ENCODE assay signal across 15 cellular contexts in genomic region chr3:9787714-9788113, GRCh38. TPM values are rescaled to one million over a fixed set of nuclear protein-coding genes. Genes with fewer than 3 reads are reported as not detected.
DNase-seq lines count a peak whose midpoint lies in the region; ATAC-seq and TF ChIP-seq lines count a peak whose summit lies in the region.
"Had no signal": no experiment of that assay in that cellular context is flagged by ENCODE, and none has a peak within 500 bp of the region (broad histone marks: within the 10 kb centered on the region; RNA-seq: fewer than 3 reads in every experiment).

No MANE protein-coding gene starts in this region.

- peak overlapping the region; percentile 54 for H3K4me3 Mint-ChIP-seq in CD4-positive, alpha-beta T cell
- H3K4me3 Mint-ChIP-seq in GM23338 (no peak overlapping the region; the same call in 2 of the 3 replicates), immature natural killer cell (no peak overlapping the region)

- H3K36me3 ChIP-seq in GM23338 (ENCODE audit: insufficient read depth) = peaks cover 10% of the 10 kb centered on the region; the same call in 1 of the 2 replicates

- TF ChIP-seq CTCF in CD4-positive, alpha-beta T cell (IDR thresholded peaks at IDR 0.05) = no peak
- TF ChIP-seq CTCF in GM23338 (conservative IDR thresholded peaks at IDR 0.05; ENCODE audit: low read depth in 2 of 2) (no peak), dorsolateral prefrontal cortex (IDR thresholded peaks at IDR 0.05 in 54 of 56, conservative IDR thresholded peaks at IDR 0.05 in 2 of 56; ENCODE audit: low read depth in 1 of 56, partially characterized antibody in 56 of 56) (no peak)

- no peaks in the 10 kb centered on the region for H3K9me3 Mint-ChIP-seq in CD4-positive, alpha-beta T cell
- H3K9me3 Mint-ChIP-seq in GM23338 = no peaks in the 10 kb centered on the region
- no peaks in the 10 kb centered on the region for H3K9me3 Mint-ChIP-seq in immature natural killer cell

- H3K4me1 Mint-ChIP-seq in CD4-positive, alpha-beta T cell (ENCODE audit: low read depth) = peaks cover 55% of the 10 kb centered on the region
- H3K4me1 Mint-ChIP-seq in GM23338 = peaks cover 4% of the 10 kb centered on the region
- H3K4me1 Mint-ChIP-seq in immature natural killer cell = peaks cover 35 to 39% of the 10 kb centered on the region in 2 donors

- no peaks in the 10 kb centered on the region for H4K20me1 ChIP-seq in GM23338 (replicated peaks; ENCODE audit: insufficient read depth)

- peaks cover 70% of the 10 kb centered on the region for H3K36me3 Mint-ChIP-seq in CD4-positive, alpha-beta T cell (ENCODE audit: low read depth)
- H3K36me3 Mint-ChIP-seq in GM23338 (ENCODE audit: low read depth) (peaks cover 68% of the 10 kb centered on the region), immature natural killer cell (peaks cover 24 to 48% (median 30%) of the 10 kb centered on the region in 3 donors)

- no peaks in the 10 kb centered on the region for H3K27me3 Mint-ChIP-seq in CD4-positive, alpha-beta T cell
- H3K27me3 Mint-ChIP-seq in GM23338 (ENCODE audit: insufficient read depth, low read depth, poor library complexity) (peaks cover 5% of the 10 kb centered on the region), immature natural killer cell (ENCODE audit: low read depth in 3 of 3) (peaks cover 4 to 5% (median 4%) of the 10 kb centered on the region in 3 donors)

- CTCF ChIA-PET in CD4-positive, alpha-beta T cell (lab: Charles Lee) = no interaction called here

- 0 out of 2 replicates have a peak, but pooled peaks cover 8% of the 10 kb centered on the region for H3F3A ChIP-seq in GM23338 (replicated peaks; ENCODE audit: low read depth)

- H3K27ac ChIP-seq in CD4-positive, alpha-beta T cell (ENCODE audit: low read depth, low read length) = no peak overlapping the region
- H3K27ac ChIP-seq in GM23338 (ENCODE audit: low read depth) (0 out of 2 replicates have a peak overlapping the region, but pooled peaks have one; percentile 45), dorsolateral prefrontal cortex (no peak overlapping the region)
- H3K27ac ChIP-seq: HL-60, transverse colon had no signal

- H3K4me2 ChIP-seq in GM23338 = no peak overlapping the region

- no peaks in the 10 kb centered on the region for H3K27me3 ChIP-seq in CD4-positive, alpha-beta T cell (ENCODE audit: control insufficient read depth, insufficient read depth, low read length)
- H3K27me3 ChIP-seq in GM23338 (ENCODE audit: insufficient read depth) (no peaks in the 10 kb centered on the region), dorsolateral prefrontal cortex (no peaks in the 10 kb centered on the region)
- H3K27me3 ChIP-seq: transverse colon had no signal

- no peak overlapping the region for H3K4me3 ChIP-seq in GM23338
- H3K4me3 ChIP-seq in dorsolateral prefrontal cortex = no peak overlapping the region
- H3K4me3 ChIP-seq: transverse colon had no signal

- H3K9me3 ChIP-seq in CD4-positive, alpha-beta T cell (ENCODE audit: control insufficient read depth, low read length) = no peaks in the 10 kb centered on the region
- H3K9me3 ChIP-seq: transverse colon had no signal

- H3K4me1 ChIP-seq in GM23338 (ENCODE audit: insufficient read depth) = no peaks in the 10 kb centered on the region; the same call in 1 of the 2 replicates

- DNase-seq in CD4-positive, alpha-beta T cell = no peak
- DNase-seq in GM23338 (ENCODE audit: low spot score) (no peak), immature natural killer cell (no peak), dorsolateral prefrontal cortex (no peak)
- peak; percentile 65 for DNase-seq in activated T-cell treated with anti-CD3 and anti-CD28 coated beads, Interleukin-2, amount 50 U/mL, for 48 hours
- DNase-seq: amygdala, C1 segment of cervical spinal cord, dermis blood vessel endothelial cell, HCEC 1CT, NCI-H2029, NCI-H748 treated with DMSO at 0.1 percent for 48 hours, transverse colon had no signal

- intact Hi-C loops in CD4-positive, alpha-beta T cell (cut with DNase I, micrococcal nuclease) = no loop called here
- intact Hi-C loops in dorsolateral prefrontal cortex (cut with DNase I) = no loop called here

- no peak for ATAC-seq in CD4-positive, alpha-beta T cell (ENCODE audit: poor library complexity)
- ATAC-seq in GM23338 = no peak
- ATAC-seq in GM18498 (IDR thresholded peaks at IDR 0.05; ENCODE audit: unreplicated experiment) = no peak
- ATAC-seq in HG02610 (IDR thresholded peaks at IDR 0.05; ENCODE audit: unreplicated experiment) = no peak

- H3K27ac Mint-ChIP-seq in CD4-positive, alpha-beta T cell = peak overlapping the region; percentile 44
- H3K27ac Mint-ChIP-seq in GM23338 = no peak overlapping the region
- H3K27ac Mint-ChIP-seq in immature natural killer cell = peak overlapping the region in 5 of 6 donors; percentile 33 to 66 (median 53)

- H3K79me2 ChIP-seq in GM23338 (replicated peaks; ENCODE audit: insufficient read depth) = no peaks in the 10 kb centered on the region

- H2AFZ ChIP-seq in GM23338 = no peak overlapping the region

- no peaks in the 10 kb centered on the region for H3K9me2 ChIP-seq in GM23338 (ENCODE audit: insufficient read depth)

- POLR2A ChIA-PET in CD4-positive, alpha-beta T cell (lab: Charles Lee) = no interaction called here

TF ChIP-seq in GM23338, 12 proteins besides CTCF, POLR2A, EP300 and RAD21 (continues in another document):
- TF ChIP-seq NANOG (IDR thresholded peaks at IDR 0.05; ENCODE audit: borderline replicate concordance) (no peak), ZNF114 (CRISPR knock-in tag; IDR thresholded peaks at IDR 0.05) (no peak)

RNA-seq across cellular contexts. Expression of gene TADA3, which starts 4.6 kb away (rescaled TPM):
- total RNA-seq in CD4-positive, alpha-beta T cell = 10 to 100 TPM; 14.7 to 16.5 TPM
- total RNA-seq in GM23338 (2014; rRNA removed; shearing (Covaris generic)) = 54.4 and 61.7 TPM in 2 replicates
- 29.1 and 31.5 TPM in 2 replicates for polyA plus RNA-seq in GM23338 (2016; fragmentation: Nextera tagmentation; extraction: Ambion mirVana)
- 100 to 1,000 TPM in 1 of 3 donors, 10 to 100 TPM in 2; 58.1 to 121 (median 73.6) TPM for polyA plus RNA-seq in immature natural killer cell
- total RNA-seq in dorsolateral prefrontal cortex = 10 to 100 TPM; 38.3 to 82.0 (median 54.2) TPM

RNA-seq across cellular contexts. Expression of gene ARPC4, which starts 5.2 kb away (rescaled TPM):
- total RNA-seq in CD4-positive, alpha-beta T cell = 10 to 100 TPM; 88.7 to 91.3 TPM
- total RNA-seq in GM23338 (2014; rRNA removed; shearing (Covaris generic)) = 171 and 176 TPM in 2 replicates
- polyA plus RNA-seq in GM23338 (2016; fragmentation: Nextera tagmentation; extraction: Ambion mirVana) (71.9 and 73.0 TPM in 2 replicates), immature natural killer cell (100 to 1,000 TPM; 378 to 470 (median 428) TPM)
- total RNA-seq in dorsolateral prefrontal cortex = 100 to 1,000 TPM in 92 of 120 experiments, 10 to 100 TPM in 28; 82.2 to 149 (median 112) TPM

RNA-seq across cellular contexts. Expression of gene CAMK1, which starts 18.0 kb away (rescaled TPM):
- total RNA-seq in CD4-positive, alpha-beta T cell = 1 to 10 TPM in 1 of 2 experiments, under 1 TPM in 1; 0.74 to 1.1 TPM
- total RNA-seq in GM23338 (2014; rRNA removed; shearing (Covaris generic)) = 3.1 and 4.4 TPM in 2 replicates
- polyA plus RNA-seq in GM23338 (2016; fragmentation: Nextera tagmentation; extraction: Ambion mirVana) (4.4 and 4.9 TPM in 2 replicates), immature natural killer cell (10 to 100 TPM; 15.4 to 29.0 (median 19.2) TPM)
- total RNA-seq in dorsolateral prefrontal cortex = 10 to 100 TPM; 23.2 to 90.8 (median 62.7) TPM

RNA-seq across cellular contexts. Expression of gene TTLL3, which starts 22.3 kb away (rescaled TPM):
- 10 to 100 TPM; 50.5 to 58.6 TPM for total RNA-seq in CD4-positive, alpha-beta T cell
- 4.5 and 5.3 TPM in 2 replicates for total RNA-seq in GM23338 (2014; rRNA removed; shearing (Covaris generic))
- polyA plus RNA-seq in GM23338 (2016; fragmentation: Nextera tagmentation; extraction: Ambion mirVana) (3.7 and 4.9 TPM in 2 replicates), immature natural killer cell (10 to 100 TPM in 1 of 3 donors, 1 to 10 TPM in 2; 4.2 to 10.1 (median 5.0) TPM)
- 100 to 1,000 TPM in 1 of 120 experiments, 10 to 100 TPM in 119; 35.9 to 103 (median 60.7) TPM for total RNA-seq in dorsolateral prefrontal cortex

RNA-seq across cellular contexts. Expression of gene OGG1, which starts 38.0 kb away (rescaled TPM):
- total RNA-seq in CD4-positive, alpha-beta T cell = 1 to 10 TPM; 7.1 to 8.9 TPM
- 25.4 and 27.6 TPM in 2 replicates for total RNA-seq in GM23338 (2014; rRNA removed; shearing (Covaris generic))
- polyA plus RNA-seq in GM23338 (2016; fragmentation: Nextera tagmentation; extraction: Ambion mirVana) (17.4 and 20.6 TPM in 2 replicates), immature natural killer cell (10 to 100 TPM; 30.3 to 57.3 (median 44.4) TPM)
- 10 to 100 TPM; 18.6 to 54.6 (median 30.3) TPM for total RNA-seq in dorsolateral prefrontal cortex

Comparison
In these comparisons a context has a peak if more than half of its experiments do, and no peak if none do; other contexts are left out.
1. DNase-seq: peak in activated T-cell treated with anti-CD3 and anti-CD28 coated beads, Interleukin-2, amount 50 U/mL, for 48 hours (2 of 2); none in CD4-positive, alpha-beta T cell (0 of 10), GM23338 (single experiment), immature natural killer cell (0 of 3) and dorsolateral prefrontal cortex (0 of 10).